Comparison of ENCODE assay signal across 8 cellular contexts in the genomic region with DNA sequence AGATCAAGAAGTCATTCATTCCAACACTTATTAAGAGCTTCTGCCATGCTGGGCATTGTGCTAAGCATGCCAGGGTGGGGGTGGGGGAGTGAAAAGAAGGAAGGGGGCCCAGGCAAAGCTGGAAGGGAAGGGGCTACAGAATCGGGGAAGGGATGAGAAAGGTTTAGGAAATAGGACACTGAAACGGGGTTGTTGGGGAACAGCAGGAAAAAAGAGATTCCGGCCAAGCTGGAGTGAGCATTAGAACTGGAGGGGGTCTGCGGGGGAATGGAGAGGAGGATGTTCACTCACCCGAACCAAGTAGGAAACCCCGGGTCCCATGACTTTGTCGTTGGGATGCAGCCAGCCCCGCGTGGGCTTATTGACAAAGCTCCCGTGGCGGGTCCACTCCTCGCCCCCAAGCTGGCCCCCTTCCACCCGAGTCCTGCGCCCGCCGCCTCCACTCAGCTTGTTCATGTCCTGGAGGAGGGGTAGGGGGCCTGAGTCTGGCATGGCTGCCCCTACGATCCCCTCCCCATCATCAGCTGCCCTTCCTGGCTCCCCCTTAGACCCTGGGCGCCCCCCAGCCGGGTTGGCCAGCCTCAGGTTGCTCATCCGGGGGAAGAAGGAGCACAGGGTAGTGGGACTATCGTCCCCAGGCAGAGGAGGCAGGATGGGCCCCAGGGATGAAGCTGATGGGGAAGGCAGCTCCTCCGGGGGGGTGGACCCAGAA. TPM values are rescaled to one million over a fixed set of nuclear protein-coding genes. Genes with fewer than 3 reads are reported as not detected.
DNase-seq lines count a peak whose midpoint lies in the region; ATAC-seq and TF ChIP-seq lines count a peak whose summit lies in the region.

No MANE protein-coding gene starts in this region.

- no peaks in the 10 kb centered on the region for H3K27me3 ChIP-seq in HUES48 (ENCODE audit: control insufficient read depth, insufficient read depth, low read length)
- H3K27me3 ChIP-seq in iPS-20b (ENCODE audit: insufficient read depth, low read length): no peaks in the 10 kb centered on the region

- peak overlapping the region; percentile 74 for H3K4me3 ChIP-seq in HUES48 (ENCODE audit: low read depth, low read length)
- peak overlapping the region; percentile 81 for H3K4me3 ChIP-seq in astrocyte of the cerebellum (ENCODE audit: low read depth, low read length)
- peak overlapping the region; percentile 93 for H3K4me3 ChIP-seq in iPS-20b (ENCODE audit: low read length)

- no peak for DNase-seq in astrocyte of the cerebellum (ENCODE audit: low read depth)
- no peak for DNase-seq in stimulated activated naive CD8-positive, alpha-beta T cell treated with anti-CD3 and anti-CD28 coated beads, Interleukin-15, amount 100 ng/mL, for 72 hours
- DNase-seq in H4 (ENCODE audit: low spot score): no peak
- no peak for DNase-seq in activated CD4-positive, CD25-positive, alpha-beta regulatory T cell (lab: John Stamatoyannopoulos, UW)
- no peak for DNase-seq in NCI-H128 (lab: John Stamatoyannopoulos, UW; ENCODE audit: unreplicated experiment)

- H3K4me1 ChIP-seq in HUES48 (ENCODE audit: control insufficient read depth, insufficient read depth, low read length) (peaks cover 22% of the 10 kb centered on the region), iPS-20b (ENCODE audit: insufficient read depth, low read length) (peaks cover 20% of the 10 kb centered on the region)

- H3K9me3 ChIP-seq in HUES48 (ENCODE audit: control insufficient read depth, insufficient read depth, low read length) (no peaks in the 10 kb centered on the region), iPS-20b (ENCODE audit: insufficient read depth, low read depth, low read length) (no peaks in the 10 kb centered on the region)

- H3K27ac Mint-ChIP-seq in stimulated activated naive CD8-positive, alpha-beta T cell treated with anti-CD3 and anti-CD28 coated beads, Interleukin-15, amount 100 ng/mL, for 72 hours: peak overlapping the region; percentile 55 to 81

- no peak for TF ChIP-seq CTCF in astrocyte of the cerebellum (IDR thresholded peaks at IDR 0.05; ENCODE audit: low read depth, low read length, missing control alignments)

- no peak overlapping the region for H3K4me3 Mint-ChIP-seq in stimulated activated naive CD8-positive, alpha-beta T cell treated with anti-CD3 and anti-CD28 coated beads, Interleukin-15, amount 100 ng/mL, for 72 hours

- H3K27ac ChIP-seq in HUES48 (ENCODE audit: low read depth, low read length): peak overlapping the region; percentile 98
- peak overlapping the region; percentile 98 for H3K27ac ChIP-seq in iPS-20b (ENCODE audit: low read length)

- H3K36me3 ChIP-seq in HUES48 (ENCODE audit: control insufficient read depth, insufficient read depth, low read length) (peaks cover 37% of the 10 kb centered on the region), iPS-20b (ENCODE audit: insufficient read depth, low read depth, low read length) (peaks cover 37% of the 10 kb centered on the region)

- in situ Hi-C loops in astrocyte of the cerebellum (cut with HindIII; ENCODE audit: low sequenced_read_pairs): no loop called here

- peaks cover 58% of the 10 kb centered on the region for H3K4me1 Mint-ChIP-seq in stimulated activated naive CD8-positive, alpha-beta T cell treated with anti-CD3 and anti-CD28 coated beads, Interleukin-15, amount 100 ng/mL, for 72 hours

- H3K9me3 Mint-ChIP-seq in stimulated activated naive CD8-positive, alpha-beta T cell treated with anti-CD3 and anti-CD28 coated beads, Interleukin-15, amount 100 ng/mL, for 72 hours: no peaks in the 10 kb centered on the region

- ATAC-seq in stimulated activated naive CD8-positive, alpha-beta T cell treated with anti-CD3 and anti-CD28 coated beads, Interleukin-15, amount 100 ng/mL, for 72 hours: no peak
- ATAC-seq in HG03108 (IDR thresholded peaks at IDR 0.05; ENCODE audit: unreplicated experiment): no peak

- H3K27me3 Mint-ChIP-seq in stimulated activated naive CD8-positive, alpha-beta T cell treated with anti-CD3 and anti-CD28 coated beads, Interleukin-15, amount 100 ng/mL, for 72 hours: no peaks in the 10 kb centered on the region

- H3K9ac ChIP-seq in HUES48 (ENCODE audit: low read depth, low read length): peak overlapping the region; percentile 54
- H3K9ac ChIP-seq in iPS-20b (ENCODE audit: low read depth, low read length): peak overlapping the region; percentile 93; the same call in 1 of the 2 replicates

RNA-seq across cellular contexts. Expression of a gene that starts 0.7 kb away (rescaled TPM):
- 163 and 170 TPM in 2 replicates for total RNA-seq in H4 (2014; rRNA removed; shearing (Covaris generic))

RNA-seq across cellular contexts. Expression of a gene that starts 4.6 kb away (rescaled TPM):
- 170 and 248 TPM in 2 replicates for total RNA-seq in H4 (2014; rRNA removed; shearing (Covaris generic))

RNA-seq across cellular contexts. Expression of a gene that starts 8.3 kb away (rescaled TPM):
- total RNA-seq in H4 (2014; rRNA removed; shearing (Covaris generic)): 18.0 TPM in 2 replicates

RNA-seq across cellular contexts. Expression of a gene that starts 13.2 kb away (rescaled TPM):
- total RNA-seq in H4 (2014; rRNA removed; shearing (Covaris generic)): 31.4 and 37.9 TPM in 2 replicates

RNA-seq across cellular contexts. Expression of a gene that starts 14.0 kb away (rescaled TPM):
- 22.8 and 31.2 TPM in 2 replicates for total RNA-seq in H4 (2014; rRNA removed; shearing (Covaris generic))
